In genomic region chr4:140003851-140004579, GRCh38 we compare ENCODE assay signal across 2 cellular contexts.
TF ChIP-seq lines count a peak whose summit lies in the region.

No MANE protein-coding gene starts in this region.

TF ChIP-seq in liver, 16 proteins besides CTCF, POLR2A, EP300 and RAD21 (continued from another document):
- TF ChIP-seq ZBTB33 (IDR thresholded peaks at IDR 0.05) (no peak), FOXA1 (IDR thresholded peaks at IDR 0.05) (no peak), FOXA2 (IDR thresholded peaks at IDR 0.05) (no peak), REST (IDR thresholded peaks at IDR 0.05) (no peak), TAF1 (conservative IDR thresholded peaks at IDR 0.05) (no peak)

TF ChIP-seq in HepG2, 621 proteins besides CTCF, POLR2A, EP300 and RAD21 (continued from another document):
- no peak for TF ChIP-seq RERE (CRISPR knock-in tag; IDR thresholded peaks at IDR 0.05; ENCODE audit: low read depth)
- no peak for TF ChIP-seq MIXL1 (CRISPR knock-in tag; IDR thresholded peaks at IDR 0.05)
- no peak for TF ChIP-seq NCOA1 (CRISPR knock-in tag; IDR thresholded peaks at IDR 0.05)
- no peak for TF ChIP-seq GRHL1 (CRISPR knock-in tag; conservative IDR thresholded peaks at IDR 0.05)
- TF ChIP-seq ZNF17 (CRISPR knock-in tag; IDR thresholded peaks at IDR 0.05) = no peak
- TF ChIP-seq HDAC6 (IDR thresholded peaks at IDR 0.05; ENCODE audit: low read depth, low read length) = no peak
- no peak for TF ChIP-seq EHMT2 (IDR thresholded peaks at IDR 0.05; ENCODE audit: borderline replicate concordance, low read depth, low read length)
- TF ChIP-seq POLR2G (IDR thresholded peaks at IDR 0.05; ENCODE audit: low read depth, low read length) = no peak
- TF ChIP-seq GMEB1 (CRISPR knock-in tag; IDR thresholded peaks at IDR 0.05; ENCODE audit: borderline replicate concordance) = no peak
- TF ChIP-seq BCL6 (CRISPR knock-in tag; IDR thresholded peaks at IDR 0.05) = no peak
- no peak for TF ChIP-seq CHD2 (IDR thresholded peaks at IDR 0.05; ENCODE audit: low read depth, low read length)
- no peak for TF ChIP-seq FLYWCH1 (CRISPR knock-in tag; IDR thresholded peaks at IDR 0.05)
- no peak for TF ChIP-seq KLF15 (CRISPR knock-in tag; IDR thresholded peaks at IDR 0.05; ENCODE audit: borderline replicate concordance)
- no peak for TF ChIP-seq SOX5 (CRISPR knock-in tag; IDR thresholded peaks at IDR 0.05; ENCODE audit: borderline replicate concordance)
TF ChIP-seq in HepG2: peak in this region for 0.
